In the genomic region with DNA sequence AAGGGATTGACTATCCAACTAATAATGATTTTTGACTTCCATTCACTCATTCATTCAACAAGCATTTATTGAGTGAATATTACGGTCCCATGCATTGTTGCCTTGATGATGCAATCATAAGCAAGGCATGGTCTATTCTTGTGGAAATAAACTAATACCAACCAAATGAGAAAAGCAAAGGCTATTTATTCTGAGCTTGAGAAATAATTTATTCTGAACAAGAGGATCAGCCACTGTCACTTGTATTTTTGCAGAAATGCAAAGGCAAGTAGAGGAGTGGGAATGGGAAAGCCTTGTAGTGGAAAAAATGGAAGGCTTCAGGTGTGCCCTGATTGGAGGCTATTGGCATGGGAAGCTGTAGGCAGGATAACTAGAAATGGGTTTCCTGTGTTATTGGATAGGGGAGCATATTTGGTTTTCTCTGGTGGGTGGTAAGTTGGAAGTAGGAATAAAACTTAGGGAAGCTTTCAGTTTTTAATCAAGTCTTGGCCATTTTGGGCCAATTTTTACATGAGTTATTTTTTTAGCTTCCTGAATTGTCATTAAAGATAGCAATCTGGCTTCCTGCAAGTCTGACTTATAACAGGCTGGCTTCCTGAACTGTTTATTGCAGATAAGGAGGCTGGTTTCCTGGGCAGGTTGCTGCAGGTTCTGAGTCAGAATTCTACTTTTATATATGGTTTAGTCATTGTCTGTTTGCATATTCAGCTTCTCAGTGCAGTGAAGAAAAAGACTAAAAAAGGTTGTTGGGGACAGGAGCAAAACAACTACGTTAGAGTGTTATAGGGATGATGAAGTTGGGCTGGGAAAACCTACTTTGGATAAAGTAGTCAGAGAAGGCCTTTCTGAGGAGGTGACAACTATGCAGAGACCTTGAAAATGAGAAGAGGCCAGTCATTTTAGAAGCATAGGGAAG, we compare ENCODE assay signal across 17 cellular contexts.
A peak's percentile ranks its signal among the peaks of the same experiment; 100 is the strongest.
DNase-seq lines count a peak whose midpoint lies in the region; ATAC-seq and TF ChIP-seq lines count a peak whose summit lies in the region.
"Had no signal": no experiment of that assay in that cellular context is flagged by ENCODE, and none has a peak within 500 bp of the region (broad histone marks: within the 10 kb centered on the region; RNA-seq: fewer than 3 reads in every experiment).

No MANE protein-coding gene starts in this region.

- no peak for TF ChIP-seq CTCF in SK-N-SH (IDR thresholded peaks at IDR 0.05)
- TF ChIP-seq CTCF in esophagus squamous epithelium (IDR thresholded peaks at IDR 0.05), result no peak
- no peak for TF ChIP-seq CTCF in smooth muscle cell (IDR thresholded peaks at IDR 0.05; ENCODE audit: borderline replicate concordance, insufficient read depth, poor library complexity, severe bottlenecking)

- H3K27me3 Mint-ChIP-seq in T-helper 2 cell treated with Interferon-gamma antibody and Interleukin-4, amounts not matched to agents 5 μg/mL and 100 μg/mL, for 36 hours (ENCODE audit: low read depth), result peaks cover 31% of the 10 kb centered on the region

- H3K4me3 Mint-ChIP-seq in T-helper 2 cell treated with Interferon-gamma antibody and Interleukin-4, amounts not matched to agents 5 μg/mL and 100 μg/mL, for 36 hours, result peak overlapping the region; percentile 2

- H3K27ac ChIP-seq in SK-N-SH (ENCODE audit: low read depth in 2 of 2, low read length in 1 of 2), result no peak overlapping the region
- H3K27ac ChIP-seq in esophagus squamous epithelium, result peak overlapping the region in 3 of 4 donors; percentile 50 to 66 (median 55)
- peak overlapping the region; percentile 35 for H3K27ac ChIP-seq in smooth muscle cell (ENCODE audit: low read depth)
- H3K27ac ChIP-seq: ovary, upper lobe of right lung had no signal

- H3K4me2 ChIP-seq in SK-N-SH, result no peak overlapping the region
- H3K4me2 ChIP-seq in smooth muscle cell, result no peak overlapping the region
- H3K4me2 ChIP-seq: A549 had no signal

- H3K9me3 Mint-ChIP-seq in T-helper 2 cell treated with Interferon-gamma antibody and Interleukin-4, amounts not matched to agents 5 μg/mL and 100 μg/mL, for 36 hours, result peaks cover 38% of the 10 kb centered on the region

- H3K9me3 ChIP-seq in SK-N-SH (no peaks in the 10 kb centered on the region), esophagus squamous epithelium (peaks cover 0 to 16% (median 0%) of the 10 kb centered on the region in 3 donors), smooth muscle cell (replicated peaks; ENCODE audit: low read depth) (peaks cover 5% of the 10 kb centered on the region)
- H3K9me3 ChIP-seq: ovary, upper lobe of right lung had no signal

- no peak overlapping the region for H3K4me3 ChIP-seq in SK-N-SH (ENCODE audit: low read depth in 2 of 2, low read length in 1 of 2)
- H3K4me3 ChIP-seq in esophagus squamous epithelium, result no peak overlapping the region
- H3K4me3 ChIP-seq in smooth muscle cell, result no peak overlapping the region
- H3K4me3 ChIP-seq: A549, ovary, upper lobe of right lung had no signal

- H3K4me1 Mint-ChIP-seq in T-helper 2 cell treated with Interferon-gamma antibody and Interleukin-4, amounts not matched to agents 5 μg/mL and 100 μg/mL, for 36 hours (ENCODE audit: low read depth), result peaks cover 14% of the 10 kb centered on the region

- H3K27me3 ChIP-seq in SK-N-SH (ENCODE audit: insufficient read depth) (0 out of 2 replicates have a peak, but pooled peaks cover 4% of the 10 kb centered on the region), esophagus squamous epithelium (no peaks in the 10 kb centered on the region), smooth muscle cell (ENCODE audit: low read depth) (no peaks in the 10 kb centered on the region)
- H3K27me3 ChIP-seq: ovary, upper lobe of right lung had no signal

- H3F3A ChIP-seq in SK-N-SH (replicated peaks; ENCODE audit: insufficient read depth) (no peaks in the 10 kb centered on the region), smooth muscle cell (ENCODE audit: low read depth) (no peaks in the 10 kb centered on the region)

- 49% methylated on average over 2 of the region's 2 CpGs for WGBS in SK-N-SH (ENCODE audit: low lambda C conversion rate)
- 43 to 58% methylated on average over 2 of the region's 2 CpGs for WGBS in esophagus squamous epithelium, 2 donors
- 80% methylated on average over 2 of the region's 2 CpGs for WGBS in smooth muscle cell (ENCODE audit: low lambda C conversion rate)

- no peaks in the 10 kb centered on the region for H3K4me1 ChIP-seq in SK-N-SH (ENCODE audit: control insufficient read depth in 1 of 2, insufficient read depth in 2 of 2, low read depth in 1 of 2, low read length in 1 of 2)
- peaks cover 0 to 19% (median 0%) of the 10 kb centered on the region in 3 donors for H3K4me1 ChIP-seq in esophagus squamous epithelium
- no peaks in the 10 kb centered on the region for H3K4me1 ChIP-seq in smooth muscle cell (ENCODE audit: low read depth)
- H3K4me1 ChIP-seq: A549, upper lobe of right lung had no signal

- DNase-seq in SK-N-SH (no peak), esophagus squamous epithelium (lab: John Stamatoyannopoulos, UW) (no peak), smooth muscle cell (lab: John Stamatoyannopoulos, UW; ENCODE audit: unreplicated experiment) (no peak), NCI-H524 (lab: John Stamatoyannopoulos, UW) (no peak), left ventricle myocardium superior (no peak)
- DNase-seq in T-helper 2 cell treated with Interferon-gamma antibody and Interleukin-4, amounts not matched to agents 5 μg/mL and 100 μg/mL, for 36 hours (ENCODE audit: low spot score), result no peak
- DNase-seq in activated CD8-positive, alpha-beta memory T cell treated with anti-CD3 and anti-CD28 coated beads for 24 hours, result no peak
- DNase-seq: activated CD4-positive, CD25-positive, alpha-beta regulatory T cell treated with anti-CD3 and anti-CD28 coated beads, Interleukin-2, amount 50 U/mL, for 72 hours; midbrain; NCI-H1436 treated with DMSO at 0.1 percent for 48 hours; NCI-H82; ovary; stimulated activated CD4-positive, alpha-beta T cell treated with anti-CD3 and anti-CD28 coated beads, Interleukin-15, amount 100 ng/mL, for 24 hours; stimulated activated CD8-positive, alpha-beta memory T cell treated with anti-CD3 and anti-CD28 coated beads, Interleukin-4, amount 100 ng/mL, for 48 hours; upper lobe of right lung had no signal

- H3K79me2 ChIP-seq in SK-N-SH (ENCODE audit: insufficient read depth) (no peaks in the 10 kb centered on the region), smooth muscle cell (ENCODE audit: low read depth) (no peaks in the 10 kb centered on the region)

- H2AFZ ChIP-seq in SK-N-SH (ENCODE audit: low read depth) (no peak overlapping the region), smooth muscle cell (ENCODE audit: low read depth) (no peak overlapping the region)

- no peaks in the 10 kb centered on the region for H3K9me2 ChIP-seq in SK-N-SH

- POLR2A ChIA-PET in SK-N-SH (lab: Yijun Ruan, JAX), result no interaction called here

- CTCF ChIA-PET in SK-N-SH (lab: Yijun Ruan, JAX), result interaction anchor here (0.8 to 1.3 kb wide), 3 partner anchors 9 to 603 kb away, joined by 3 to 4 read pairs (median 3); no protein-coding TSS in a partner anchor

- peaks cover 10% of the 10 kb centered on the region for H3K36me3 Mint-ChIP-seq in T-helper 2 cell treated with Interferon-gamma antibody and Interleukin-4, amounts not matched to agents 5 μg/mL and 100 μg/mL, for 36 hours (ENCODE audit: low read depth)

- no peak for ATAC-seq in SK-N-SH treated with all-trans-retinoic acid at 6 μM for 48 hours
- no peak for ATAC-seq in left ventricle myocardium superior
- ATAC-seq: A549, upper lobe of right lung had no signal

- H3K36me3 ChIP-seq in SK-N-SH (replicated peaks in 1 of 2; ENCODE audit: control insufficient read depth in 1 of 2, insufficient read depth in 2 of 2, low read length in 1 of 2) (no peaks in the 10 kb centered on the region), esophagus squamous epithelium (no peaks in the 10 kb centered on the region), smooth muscle cell (ENCODE audit: low read depth) (peaks cover 6% of the 10 kb centered on the region)
- H3K36me3 ChIP-seq: ovary, upper lobe of right lung had no signal

- peak overlapping the region; percentile 11 for H3K27ac Mint-ChIP-seq in T-helper 2 cell treated with Interferon-gamma antibody and Interleukin-4, amounts not matched to agents 5 μg/mL and 100 μg/mL, for 36 hours

- H4K20me1 ChIP-seq in SK-N-SH (ENCODE audit: insufficient read depth) (no peaks in the 10 kb centered on the region), smooth muscle cell (ENCODE audit: low read depth) (no peaks in the 10 kb centered on the region)

- intact Hi-C loops in esophagus squamous epithelium (cut with DNase I), result no loop called here
- intact Hi-C loops in left ventricle myocardium superior (cut with micrococcal nuclease), result no loop called here

- no peak for TF ChIP-seq RAD21 in SK-N-SH (IDR thresholded peaks at IDR 0.05; ENCODE audit: low read length)

- TF ChIP-seq EP300 in SK-N-SH (IDR thresholded peaks at IDR 0.05; ENCODE audit: borderline replicate concordance in 1 of 2, low read depth in 1 of 2, low read length in 1 of 2), result no peak

- TF ChIP-seq POLR2A in esophagus squamous epithelium (IDR thresholded peaks at IDR 0.05), result no peak

- H3K9ac ChIP-seq in SK-N-SH (no peak overlapping the region), smooth muscle cell (ENCODE audit: low read depth) (no peak overlapping the region)

TF ChIP-seq in SK-N-SH, 30 proteins besides CTCF, POLR2A, EP300 and RAD21 (continues in another document):
- TF ChIP-seq SIN3A (IDR thresholded peaks at IDR 0.05; ENCODE audit: borderline replicate concordance, low read depth, low read length) (no peak), GATA2 (CRISPR knock-in tag; IDR thresholded peaks at IDR 0.05) (peak; percentile 46; the same call in 1 of the 2 replicates), TCF12 (IDR thresholded peaks at IDR 0.05) (0 out of 2 replicates have a peak, but pooled peaks have one; percentile 8)

TF ChIP-seq in SK-N-SH treated with all-trans-retinoic acid at 6 μM for 48 hours, 23 proteins besides CTCF, POLR2A, EP300 and RAD21 (continues in another document):
- TF ChIP-seq SNAI2 (CRISPR knock-in tag; IDR thresholded peaks at IDR 0.05) (no peak), BACH2 (CRISPR knock-in tag; IDR thresholded peaks at IDR 0.05; ENCODE audit: borderline replicate concordance) (no peak), PPARA (CRISPR knock-in tag; IDR thresholded peaks at IDR 0.05; ENCODE audit: borderline replicate concordance) (no peak), TCF4 (CRISPR knock-in tag; IDR thresholded peaks at IDR 0.05; ENCODE audit: borderline replicate concordance) (no peak), ZNF8 (CRISPR knock-in tag; IDR thresholded peaks at IDR 0.05) (no peak), CSDC2 (CRISPR knock-in tag; IDR thresholded peaks at IDR 0.05) (no peak), ZNF565 (CRISPR knock-in tag; conservative IDR thresholded peaks at IDR 0.05; ENCODE audit: low read depth) (no peak), ESRRG (CRISPR knock-in tag; IDR thresholded peaks at IDR 0.05) (no peak), ZFP3 (CRISPR knock-in tag; IDR thresholded peaks at IDR 0.05) (no peak)

Comparison
In these comparisons a context has a peak if more than half of its experiments do, and no peak if none do; other contexts are left out.
1. H3K27ac ChIP-seq: peak in esophagus squamous epithelium (3 of 4) and smooth muscle cell (single experiment); none in SK-N-SH (0 of 2).